15 cellular contexts compared by ENCODE assay signal in the genomic region with DNA sequence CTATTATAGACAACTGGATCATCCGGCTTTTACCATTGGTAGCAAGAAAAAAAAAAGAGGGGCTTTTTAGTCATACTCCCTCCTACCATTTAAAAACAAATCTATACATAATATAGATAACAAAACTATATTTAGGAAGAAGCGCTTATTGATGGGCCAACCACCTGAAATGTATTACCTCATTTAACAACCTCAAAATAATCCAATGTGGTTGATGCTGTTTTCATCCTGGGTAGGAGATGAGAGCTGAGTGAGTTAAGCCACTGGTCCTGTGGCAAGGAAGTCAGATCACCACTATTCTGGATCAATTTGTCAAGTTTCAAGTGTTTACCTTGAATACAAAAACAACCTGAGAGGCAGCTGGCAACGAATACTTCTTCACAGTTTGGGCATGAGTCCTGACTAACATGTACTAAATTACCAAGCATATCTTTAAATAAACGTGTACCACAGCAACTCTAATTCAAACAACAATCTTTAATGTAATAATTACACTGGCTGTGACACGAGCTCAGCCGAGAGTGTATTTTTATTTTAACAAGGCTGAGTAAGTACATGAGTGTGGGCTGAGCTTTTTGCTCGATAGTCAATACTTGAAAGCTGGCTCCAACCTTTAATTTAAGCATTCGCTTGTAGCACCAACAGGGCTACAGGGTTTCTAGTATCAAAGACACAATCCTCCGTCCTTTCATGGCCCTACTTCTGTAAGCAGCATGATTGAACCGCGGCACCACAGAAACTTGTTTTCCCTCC.
DNase-seq lines count a peak whose midpoint lies in the region; ATAC-seq and TF ChIP-seq lines count a peak whose summit lies in the region.
"Had no signal": no experiment of that assay in that cellular context is flagged by ENCODE, and none has a peak within 500 bp of the region (broad histone marks: within the 10 kb centered on the region; RNA-seq: fewer than 3 reads in every experiment).

No MANE protein-coding gene starts in this region.

- H3K27ac Mint-ChIP-seq in activated naive CD4-positive, alpha-beta T cell treated with anti-CD3 and anti-CD28 coated beads, Interleukin-2, amount 50 U/mL, for 24 hours = peak overlapping the region; percentile 97
- peak overlapping the region; percentile 98 for H3K27ac Mint-ChIP-seq in activated naive CD8-positive, alpha-beta T cell
- H3K27ac Mint-ChIP-seq in stimulated activated naive CD8-positive, alpha-beta T cell treated with anti-CD3 and anti-CD28 coated beads, Interleukin-15, amount 100 ng/mL, for 72 hours = peak overlapping the region; percentile 35 to 92
- H3K27ac Mint-ChIP-seq: HFFc6 had no signal

- peaks cover 12% of the 10 kb centered on the region for H3K4me1 ChIP-seq in prostate gland (replicated peaks)

- no peak for TF ChIP-seq POLR2A in prostate gland (IDR thresholded peaks at IDR 0.05)

- no peak for DNase-seq in activated naive CD4-positive, alpha-beta T cell treated with anti-CD3 and anti-CD28 coated beads, Interleukin-2, amount 50 U/mL, for 16 hours
- DNase-seq in NCI-H2107 (lab: John Stamatoyannopoulos, UW) (peak; percentile 57), prostate gland (ENCODE audit: low spot score) (no peak)
- peak in 1 of 2 donors; percentile 24 for DNase-seq in stimulated activated naive CD8-positive, alpha-beta T cell treated with anti-CD3 and anti-CD28 coated beads, Interleukin-15, amount 100 ng/mL, for 72 hours
- DNase-seq: activated CD8-positive, alpha-beta memory T cell treated with anti-CD3 and anti-CD28 coated beads, Interleukin-2, amount 50 U/mL, for 4 hours; heart right ventricle; HFFc6; Karpas-422; posterior cingulate gyrus; SIG-M5 had no signal

- peaks cover 9% of the 10 kb centered on the region for H3K36me3 Mint-ChIP-seq in activated naive CD4-positive, alpha-beta T cell treated with anti-CD3 and anti-CD28 coated beads, Interleukin-2, amount 50 U/mL, for 24 hours
- peaks cover 7% of the 10 kb centered on the region for H3K36me3 Mint-ChIP-seq in activated naive CD8-positive, alpha-beta T cell

- 63% methylated on average over 11 of the region's 11 CpGs for WGBS in prostate gland

- no peaks in the 10 kb centered on the region for H3K9me3 ChIP-seq in prostate gland
- H3K9me3 ChIP-seq: heart right ventricle had no signal

- no peaks in the 10 kb centered on the region for H3K27me3 Mint-ChIP-seq in activated naive CD4-positive, alpha-beta T cell treated with anti-CD3 and anti-CD28 coated beads, Interleukin-2, amount 50 U/mL, for 24 hours
- no peaks in the 10 kb centered on the region for H3K27me3 Mint-ChIP-seq in activated naive CD8-positive, alpha-beta T cell
- no peaks in the 10 kb centered on the region for H3K27me3 Mint-ChIP-seq in stimulated activated naive CD8-positive, alpha-beta T cell treated with anti-CD3 and anti-CD28 coated beads, Interleukin-15, amount 100 ng/mL, for 72 hours

- H3K36me3 ChIP-seq in prostate gland = no peaks in the 10 kb centered on the region
- H3K36me3 ChIP-seq: heart right ventricle had no signal

- intact Hi-C loops in prostate gland (cut with DNase I) = no loop called here

- H3K9me3 Mint-ChIP-seq in activated naive CD4-positive, alpha-beta T cell treated with anti-CD3 and anti-CD28 coated beads, Interleukin-2, amount 50 U/mL, for 24 hours = no peaks in the 10 kb centered on the region
- no peaks in the 10 kb centered on the region for H3K9me3 Mint-ChIP-seq in activated naive CD8-positive, alpha-beta T cell (ENCODE audit: low read depth)
- H3K9me3 Mint-ChIP-seq in stimulated activated naive CD8-positive, alpha-beta T cell treated with anti-CD3 and anti-CD28 coated beads, Interleukin-15, amount 100 ng/mL, for 72 hours = no peaks in the 10 kb centered on the region
- H3K9me3 Mint-ChIP-seq: HFFc6 had no signal

- ATAC-seq in stimulated activated naive CD8-positive, alpha-beta T cell treated with anti-CD3 and anti-CD28 coated beads, Interleukin-15, amount 100 ng/mL, for 72 hours = peak; percentile 47
- ATAC-seq in HG02938 (IDR thresholded peaks at IDR 0.05; ENCODE audit: unreplicated experiment) (no peak), GM21619 (IDR thresholded peaks at IDR 0.05; ENCODE audit: unreplicated experiment) (no peak)
- ATAC-seq: esophagus mucosa, heart right ventricle had no signal

- no peak overlapping the region for H3K27ac ChIP-seq in prostate gland

- no peak for TF ChIP-seq CTCF in prostate gland (IDR thresholded peaks at IDR 0.05)

- no peak overlapping the region for H3K4me3 ChIP-seq in prostate gland
- H3K4me3 ChIP-seq: heart right ventricle had no signal

- H3K4me3 Mint-ChIP-seq in activated naive CD4-positive, alpha-beta T cell treated with anti-CD3 and anti-CD28 coated beads, Interleukin-2, amount 50 U/mL, for 24 hours = peak overlapping the region; percentile 89
- H3K4me3 Mint-ChIP-seq in activated naive CD8-positive, alpha-beta T cell = peak overlapping the region; percentile 83
- peak overlapping the region; percentile 84 to 91 for H3K4me3 Mint-ChIP-seq in stimulated activated naive CD8-positive, alpha-beta T cell treated with anti-CD3 and anti-CD28 coated beads, Interleukin-15, amount 100 ng/mL, for 72 hours
- H3K4me3 Mint-ChIP-seq: HFFc6 had no signal

- H3K4me1 Mint-ChIP-seq in activated naive CD4-positive, alpha-beta T cell treated with anti-CD3 and anti-CD28 coated beads, Interleukin-2, amount 50 U/mL, for 24 hours = peaks cover 97% of the 10 kb centered on the region
- peaks cover 94% of the 10 kb centered on the region for H3K4me1 Mint-ChIP-seq in activated naive CD8-positive, alpha-beta T cell (ENCODE audit: low read depth)
- H3K4me1 Mint-ChIP-seq in stimulated activated naive CD8-positive, alpha-beta T cell treated with anti-CD3 and anti-CD28 coated beads, Interleukin-15, amount 100 ng/mL, for 72 hours = peaks cover 99% of the 10 kb centered on the region

- H3K27me3 ChIP-seq in prostate gland (replicated peaks; ENCODE audit: insufficient read depth) = no peaks in the 10 kb centered on the region
- H3K27me3 ChIP-seq: heart right ventricle had no signal
